In genomic region chr7:50446542-50446960, GRCh38 we compare ENCODE assay signal across 8 cellular contexts. TPM values are rescaled to one million over a fixed set of nuclear protein-coding genes. Genes with fewer than 3 reads are reported as not detected.
DNase-seq lines count a peak whose midpoint lies in the region; ATAC-seq, FAIRE-seq and TF ChIP-seq lines count a peak whose summit lies in the region.

No MANE protein-coding gene starts in this region.

- ATAC-seq in HG03342 (IDR thresholded peaks at IDR 0.05; ENCODE audit: unreplicated experiment): no peak

- FAIRE-seq in HTR-8/SVneo (lab: Jason Lieb, UNC): no peak

- no peaks in the 10 kb centered on the region for H3K27me3 ChIP-seq in OCI-LY3 (ENCODE audit: low read depth, low read length)

- peaks cover 24% of the 10 kb centered on the region for H4K20me1 ChIP-seq in OCI-LY3 (ENCODE audit: insufficient read depth, low read length)

- no peak overlapping the region for H3K9ac ChIP-seq in OCI-LY3 (ENCODE audit: low read length)

- H3K9me3 ChIP-seq in OCI-LY3 (ENCODE audit: insufficient read depth, low read length): no peaks in the 10 kb centered on the region

- H3K4me1 ChIP-seq in OCI-LY3 (ENCODE audit: low read length): peaks cover 33% of the 10 kb centered on the region

- H3K79me2 ChIP-seq in OCI-LY3 (ENCODE audit: low read length): peaks cover 56% of the 10 kb centered on the region

- H3K4me3 ChIP-seq in OCI-LY3 (ENCODE audit: low read length) (no peak overlapping the region), fibroblast of villous mesenchyme (ENCODE audit: low read depth, low read length) (no peak overlapping the region)

- H3K36me3 ChIP-seq in OCI-LY3 (replicated peaks; ENCODE audit: low read depth, low read length): peaks cover 49% of the 10 kb centered on the region

- 0 out of 2 replicates have a peak overlapping the region, but pooled peaks have one; percentile 1 for H3K4me2 ChIP-seq in OCI-LY3 (ENCODE audit: low read length)

- H3K27ac ChIP-seq in OCI-LY3 (ENCODE audit: low read length): no peak overlapping the region

- DNase-seq in GM04504 (ENCODE audit: low read depth) (peak; percentile 33), H4 (ENCODE audit: low spot score) (peak; percentile 87), fibroblast of villous mesenchyme (ENCODE audit: low read depth) (peak; percentile 70), NCI-H2081 treated with DMSO at 0.1 percent for 48 hours (lab: John Stamatoyannopoulos, UW) (no peak), HTR-8/SVneo (ENCODE audit: insufficient read length, low spot score) (no peak), Ammon's horn (ENCODE audit: low spot score) (no peak)

- TF ChIP-seq CTCF in OCI-LY3 (IDR thresholded peaks at IDR 0.05; ENCODE audit: low read depth, low read length) (no peak), fibroblast of villous mesenchyme (IDR thresholded peaks at IDR 0.05; ENCODE audit: insufficient read depth, low read depth, low read length) (no peak)

- no peak overlapping the region for H2AFZ ChIP-seq in OCI-LY3 (ENCODE audit: low read depth, low read length)

RNA-seq across cellular contexts. Expression of gene FIGNL1, which starts 3.6 kb away (rescaled TPM):
- 46.2 and 51.8 TPM in 2 replicates for total RNA-seq in H4 (2014; rRNA removed; shearing (Covaris generic))
- total RNA-seq in fibroblast of villous mesenchyme: 20.3 and 21.9 TPM in 2 replicates

Comparison
In these comparisons a context has a peak if more than half of its experiments do, and no peak if none do; other contexts are left out.
1. DNase-seq: peak in GM04504 (single experiment), H4 (single experiment) and fibroblast of villous mesenchyme (single experiment); none in NCI-H2081 treated with DMSO at 0.1 percent for 48 hours (single experiment), HTR-8/SVneo (single experiment) and Ammon's horn (single experiment).